Comparison of ENCODE assay signal across 1 cellular context in genomic region chr10:84534168-84534567, GRCh38.
TF ChIP-seq lines count a peak whose summit lies in the region.

No MANE protein-coding gene starts in this region.

TF ChIP-seq in A549, 52 proteins besides CTCF, POLR2A, EP300 and RAD21 (continued from another document):
- TF ChIP-seq REST (IDR thresholded peaks at IDR 0.05) (no peak), MAX (IDR thresholded peaks at IDR 0.05) (no peak), HDAC2 (IDR thresholded peaks at IDR 0.05) (no peak), ZC3H11A (IDR thresholded peaks at IDR 0.05) (no peak), CBX2 (IDR thresholded peaks at IDR 0.05; ENCODE audit: borderline replicate concordance, low read depth) (no peak), NR3C1 (IDR thresholded peaks at IDR 0.05) (no peak), BHLHE40 (IDR thresholded peaks at IDR 0.05; ENCODE audit: low read depth, low read length) (no peak), HES2 (IDR thresholded peaks at IDR 0.05) (no peak), HOXA7 (CRISPR knock-in tag; IDR thresholded peaks at IDR 0.05) (no peak)
TF ChIP-seq in A549: peak in this region for 0.
